Comparison of ENCODE assay signal across 26 cellular contexts in genomic region chr5:5616247-5616895, GRCh38.
DNase-seq lines count a peak whose midpoint lies in the region; ATAC-seq and TF ChIP-seq lines count a peak whose summit lies in the region.
"Had no signal": no experiment of that assay in that cellular context is flagged by ENCODE, and none has a peak within 500 bp of the region (broad histone marks: within the 10 kb centered on the region; RNA-seq: fewer than 3 reads in every experiment).

No MANE protein-coding gene starts in this region.

- H2AFZ ChIP-seq in smooth muscle cell (ENCODE audit: low read depth): no peak overlapping the region

- H3K4me3 Mint-ChIP-seq in activated naive CD8-positive, alpha-beta T cell treated with anti-CD3 and anti-CD28 coated beads, Interleukin-2, amount 50 U/mL, for 24 hours: no peak overlapping the region
- H3K4me3 Mint-ChIP-seq in HFFc6: no peak overlapping the region
- H3K4me3 Mint-ChIP-seq: activated CD4-positive, alpha-beta T cell treated with anti-CD3 and anti-CD28 coated beads, Interleukin-2, amount 10 ng/mL, durations not matched to agents 7 days and 5 days; CD4-positive, CD25-positive, alpha-beta regulatory T cell; naive B cell; T-helper 17 cell had no signal

- H3K9ac ChIP-seq in smooth muscle cell (ENCODE audit: low read depth): no peak overlapping the region

- peaks cover 13% of the 10 kb centered on the region for H3K4me1 ChIP-seq in smooth muscle cell (ENCODE audit: low read depth)
- H3K4me1 ChIP-seq: body of pancreas, left lung, right atrium auricular region, upper lobe of right lung had no signal

- DNase-seq in NCI-H1092 treated with DMSO at 0.1 percent for 48 hours (lab: John Stamatoyannopoulos, UW) (peak; percentile 13), NCI-H1092 (lab: John Stamatoyannopoulos, UW) (no peak), OCI-M1 (lab: John Stamatoyannopoulos, UW) (peak; percentile 54), left kidney (ENCODE audit: low read depth, low spot score) (peak; percentile 21), smooth muscle cell (lab: John Stamatoyannopoulos, UW; ENCODE audit: unreplicated experiment) (no peak), HFFc6 (no peak)
- no peak for DNase-seq in activated CD4-positive, alpha-beta T cell treated with anti-CD3 and anti-CD28 coated beads for 1 hour
- DNase-seq in activated naive CD8-positive, alpha-beta T cell treated with anti-CD3 and anti-CD28 coated beads, Interleukin-2, amount 50 U/mL, for 24 hours: no peak
- DNase-seq: activated CD4-positive, alpha-beta T cell treated with anti-CD3 and anti-CD28 coated beads, Interleukin-2, amount 10 ng/mL, durations not matched to agents 7 days and 5 days; activated T-cell treated with anti-CD3 and anti-CD28 coated beads, Interleukin-2, amount 50 U/mL, for 48 hours; body of pancreas; CD4-positive, CD25-positive, alpha-beta regulatory T cell; cerebellar nuclear complex; DMS 273 treated with DMSO at 0.1 percent for 48 hours; dorsolateral prefrontal cortex; left lung; naive B cell; NCI-H1930; NCI-H526 treated with DMSO at 0.1 percent for 48 hours; RPMI8226; stimulated activated CD4-positive, alpha-beta T cell treated with anti-CD3 and anti-CD28 coated beads, Interleukin-2, amount 100 ng/mL, for 48 hours; T-helper 17 cell; upper lobe of right lung had no signal

- H3K4me3 ChIP-seq in smooth muscle cell: peak overlapping the region; percentile 3
- H3K4me3 ChIP-seq: body of pancreas, dorsolateral prefrontal cortex, left lung, right atrium auricular region, SK-N-MC, upper lobe of right lung had no signal

- no peaks in the 10 kb centered on the region for H3K27me3 ChIP-seq in smooth muscle cell (ENCODE audit: low read depth)
- H3K27me3 ChIP-seq: body of pancreas, left lung, right atrium auricular region, upper lobe of right lung had no signal

- H3K9me3 Mint-ChIP-seq in activated naive CD8-positive, alpha-beta T cell treated with anti-CD3 and anti-CD28 coated beads, Interleukin-2, amount 50 U/mL, for 24 hours: no peaks in the 10 kb centered on the region
- H3K9me3 Mint-ChIP-seq in HFFc6: peaks cover 30% of the 10 kb centered on the region

- 17% methylated on average over 7 of the region's 7 CpGs for WGBS in smooth muscle cell (ENCODE audit: low lambda C conversion rate)

- no peaks in the 10 kb centered on the region for H3K4me1 Mint-ChIP-seq in activated naive CD8-positive, alpha-beta T cell treated with anti-CD3 and anti-CD28 coated beads, Interleukin-2, amount 50 U/mL, for 24 hours
- no peaks in the 10 kb centered on the region for H3K4me1 Mint-ChIP-seq in HFFc6 (ENCODE audit: low read depth)
- H3K4me1 Mint-ChIP-seq: activated CD4-positive, alpha-beta T cell treated with anti-CD3 and anti-CD28 coated beads, Interleukin-2, amount 10 ng/mL, durations not matched to agents 7 days and 5 days; CD4-positive, CD25-positive, alpha-beta regulatory T cell; naive B cell; T-helper 17 cell had no signal

- no peaks in the 10 kb centered on the region for H3K9me3 ChIP-seq in smooth muscle cell (replicated peaks; ENCODE audit: low read depth)
- H3K9me3 ChIP-seq: body of pancreas, right atrium auricular region, upper lobe of right lung had no signal

- TF ChIP-seq CTCF in smooth muscle cell (IDR thresholded peaks at IDR 0.05; ENCODE audit: borderline replicate concordance, insufficient read depth, poor library complexity, severe bottlenecking) (peak; percentile 13), HFFc6 (IDR thresholded peaks at IDR 0.05) (no peak)

- peaks cover 21% of the 10 kb centered on the region for H3K27me3 Mint-ChIP-seq in activated naive CD8-positive, alpha-beta T cell treated with anti-CD3 and anti-CD28 coated beads, Interleukin-2, amount 50 U/mL, for 24 hours
- H3K27me3 Mint-ChIP-seq in HFFc6 (ENCODE audit: insufficient read depth): no peaks in the 10 kb centered on the region

- ATAC-seq in activated naive CD8-positive, alpha-beta T cell treated with anti-CD3 and anti-CD28 coated beads, Interleukin-2, amount 50 U/mL, for 24 hours: no peak
- ATAC-seq: body of pancreas, left lung, T-helper 17 cell, upper lobe of right lung had no signal

- no peaks in the 10 kb centered on the region for H3K79me2 ChIP-seq in smooth muscle cell (ENCODE audit: low read depth)

- H3K4me2 ChIP-seq in smooth muscle cell: peak overlapping the region; percentile 69

- no peaks in the 10 kb centered on the region for H3K36me3 Mint-ChIP-seq in activated naive CD8-positive, alpha-beta T cell treated with anti-CD3 and anti-CD28 coated beads, Interleukin-2, amount 50 U/mL, for 24 hours (ENCODE audit: low read depth)
- no peaks in the 10 kb centered on the region for H3K36me3 Mint-ChIP-seq in HFFc6 (ENCODE audit: low read depth)
- H3K36me3 Mint-ChIP-seq: CD4-positive, CD25-positive, alpha-beta regulatory T cell; naive B cell had no signal

- H3F3A ChIP-seq in smooth muscle cell (ENCODE audit: low read depth): peaks cover 8% of the 10 kb centered on the region

- no peaks in the 10 kb centered on the region for H3K36me3 ChIP-seq in smooth muscle cell (ENCODE audit: low read depth)
- H3K36me3 ChIP-seq: left lung, right atrium auricular region, upper lobe of right lung had no signal

- no peak overlapping the region for H3K27ac Mint-ChIP-seq in activated naive CD8-positive, alpha-beta T cell treated with anti-CD3 and anti-CD28 coated beads, Interleukin-2, amount 50 U/mL, for 24 hours
- no peak overlapping the region for H3K27ac Mint-ChIP-seq in HFFc6
- H3K27ac Mint-ChIP-seq: activated CD4-positive, alpha-beta T cell treated with anti-CD3 and anti-CD28 coated beads, Interleukin-2, amount 10 ng/mL, durations not matched to agents 7 days and 5 days; CD4-positive, CD25-positive, alpha-beta regulatory T cell; T-helper 17 cell had no signal

- peak overlapping the region; percentile 39 for H3K27ac ChIP-seq in smooth muscle cell (ENCODE audit: low read depth)
- H3K27ac ChIP-seq: 22Rv1, body of pancreas, dorsolateral prefrontal cortex, left lung, right atrium auricular region, SK-N-MC, upper lobe of right lung had no signal

- no peaks in the 10 kb centered on the region for H4K20me1 ChIP-seq in smooth muscle cell (ENCODE audit: low read depth)

Comparison
In these comparisons a context has a peak if more than half of its experiments do, and no peak if none do; other contexts are left out.
1. DNase-seq: peak in NCI-H1092 treated with DMSO at 0.1 percent for 48 hours (single experiment), OCI-M1 (single experiment) and left kidney (single experiment); none in NCI-H1092 (single experiment), smooth muscle cell (single experiment), activated CD4-positive, alpha-beta T cell treated with anti-CD3 and anti-CD28 coated beads for 1 hour (single experiment), activated naive CD8-positive, alpha-beta T cell treated with anti-CD3 and anti-CD28 coated beads, Interleukin-2, amount 50 U/mL, for 24 hours (single experiment) and HFFc6 (single experiment).